Comparison of ENCODE assay signal across 8 cellular contexts in genomic region chr6:722077-722524, GRCh38. TPM values are rescaled to one million over a fixed set of nuclear protein-coding genes. Genes with fewer than 3 reads are reported as not detected.
DNase-seq lines count a peak whose midpoint lies in the region; ATAC-seq and TF ChIP-seq lines count a peak whose summit lies in the region.

No MANE protein-coding gene starts in this region.

- no peak overlapping the region for H3K27ac Mint-ChIP-seq in activated T-helper 1 cell treated with anti-CD3 and anti-CD28 coated beads, Interleukin-12 subunit alpha, Interleukin-12 subunit beta, Interleukin-2, Interleukin-4 antibody, amounts not matched to agents 30 ng/mL and 10 ng/mL and 1 ng/mL, durations not matched to agents 14 hours and 24 hours and 36 hours
- H3K27ac Mint-ChIP-seq in neural crest cell (ENCODE audit: unreplicated experiment): no peak overlapping the region
- no peak overlapping the region for H3K27ac Mint-ChIP-seq in stimulated activated naive CD8-positive, alpha-beta T cell treated with anti-CD3 and anti-CD28 coated beads, Interleukin-15, amount 100 ng/mL, for 72 hours

- peaks cover 10% of the 10 kb centered on the region; the same call in 1 of the 2 replicates for H3K27me3 ChIP-seq in DOHH2 (ENCODE audit: control insufficient read depth, low read length)

- H3K4me3 ChIP-seq in DOHH2 (ENCODE audit: low read length) (no peak overlapping the region), fibroblast of mammary gland (ENCODE audit: control insufficient read depth, low read depth, low read length) (no peak overlapping the region)

- H3K27ac ChIP-seq in DOHH2 (ENCODE audit: low read depth, low read length) (no peak overlapping the region), RWPE1 (no peak overlapping the region)

- TF ChIP-seq CTCF in DOHH2 (IDR thresholded peaks at IDR 0.05; ENCODE audit: low read depth, low read length, poor library complexity, severe bottlenecking) (peak; percentile 89), RWPE1 (conservative IDR thresholded peaks at IDR 0.05; ENCODE audit: low read depth) (peak; percentile 93), fibroblast of mammary gland (conservative IDR thresholded peaks at IDR 0.05; ENCODE audit: control insufficient read depth, insufficient read depth, low read depth, low read length) (peak; percentile 93), neural crest cell (conservative IDR thresholded peaks at IDR 0.05) (peak; percentile 96)

- H3K9me3 ChIP-seq in DOHH2 (ENCODE audit: control insufficient read depth, insufficient read depth, low read length): no peaks in the 10 kb centered on the region

- CTCF ChIA-PET in RWPE1 (lab: Yijun Ruan, JAX): interaction anchor here (0.6 to 1.9 kb wide), 19 partner anchors 9 to 716 kb away, joined by 3 to 9 read pairs (median 3); no protein-coding TSS in a partner anchor

- H3K36me3 Mint-ChIP-seq in activated T-helper 1 cell treated with anti-CD3 and anti-CD28 coated beads, Interleukin-12 subunit alpha, Interleukin-12 subunit beta, Interleukin-2, Interleukin-4 antibody, amounts not matched to agents 30 ng/mL and 10 ng/mL and 1 ng/mL, durations not matched to agents 14 hours and 24 hours and 36 hours (ENCODE audit: low read depth): no peaks in the 10 kb centered on the region
- no peaks in the 10 kb centered on the region for H3K36me3 Mint-ChIP-seq in neural crest cell (ENCODE audit: low read depth)

- DNase-seq in HUDEP-2 (lab: John Stamatoyannopoulos, UW; ENCODE audit: unreplicated experiment in 76 of 76) (peak in 62 of 76 experiments; percentile 6 to 78 (median 53)), RWPE1 (ENCODE audit: low spot score) (peak; percentile 82), fibroblast of mammary gland (ENCODE audit: low read depth) (peak; percentile 86), neural crest cell (ENCODE audit: low read depth, low spot score) (peak; percentile 78)
- DNase-seq in activated T-helper 1 cell treated with anti-CD3 and anti-CD28 coated beads, Interleukin-12 subunit alpha, Interleukin-12 subunit beta, Interleukin-2, Interleukin-4 antibody, amounts not matched to agents 30 ng/mL and 10 ng/mL and 1 ng/mL, durations not matched to agents 14 hours and 24 hours and 36 hours (ENCODE audit: low spot score): peak; percentile 52
- DNase-seq in stimulated activated naive CD8-positive, alpha-beta T cell treated with anti-CD3 and anti-CD28 coated beads, Interleukin-15, amount 100 ng/mL, for 72 hours: peak; percentile 58 to 70

- no peak overlapping the region for H3K4me2 ChIP-seq in DOHH2 (ENCODE audit: low read length)

- peak; percentile 81 for ATAC-seq in stimulated activated naive CD8-positive, alpha-beta T cell treated with anti-CD3 and anti-CD28 coated beads, Interleukin-15, amount 100 ng/mL, for 72 hours
- no peak for ATAC-seq in GM21737 (IDR thresholded peaks at IDR 0.05; ENCODE audit: unreplicated experiment)

- POLR2A ChIA-PET in RWPE1 (lab: Yijun Ruan, JAX; ENCODE audit: low non-redundant PET): no interaction called here

- no peak overlapping the region for H3K4me3 Mint-ChIP-seq in activated T-helper 1 cell treated with anti-CD3 and anti-CD28 coated beads, Interleukin-12 subunit alpha, Interleukin-12 subunit beta, Interleukin-2, Interleukin-4 antibody, amounts not matched to agents 30 ng/mL and 10 ng/mL and 1 ng/mL, durations not matched to agents 14 hours and 24 hours and 36 hours
- H3K4me3 Mint-ChIP-seq in neural crest cell: no peak overlapping the region
- no peak overlapping the region for H3K4me3 Mint-ChIP-seq in stimulated activated naive CD8-positive, alpha-beta T cell treated with anti-CD3 and anti-CD28 coated beads, Interleukin-15, amount 100 ng/mL, for 72 hours

- peaks cover 8% of the 10 kb centered on the region for H3K27me3 Mint-ChIP-seq in activated T-helper 1 cell treated with anti-CD3 and anti-CD28 coated beads, Interleukin-12 subunit alpha, Interleukin-12 subunit beta, Interleukin-2, Interleukin-4 antibody, amounts not matched to agents 30 ng/mL and 10 ng/mL and 1 ng/mL, durations not matched to agents 14 hours and 24 hours and 36 hours (ENCODE audit: insufficient read depth)
- peaks cover 33% of the 10 kb centered on the region for H3K27me3 Mint-ChIP-seq in neural crest cell (ENCODE audit: low read depth)
- peaks cover 16% of the 10 kb centered on the region for H3K27me3 Mint-ChIP-seq in stimulated activated naive CD8-positive, alpha-beta T cell treated with anti-CD3 and anti-CD28 coated beads, Interleukin-15, amount 100 ng/mL, for 72 hours

- no peaks in the 10 kb centered on the region for H3K79me2 ChIP-seq in DOHH2 (ENCODE audit: control insufficient read depth, low read length)

- H3K9me3 Mint-ChIP-seq in activated T-helper 1 cell treated with anti-CD3 and anti-CD28 coated beads, Interleukin-12 subunit alpha, Interleukin-12 subunit beta, Interleukin-2, Interleukin-4 antibody, amounts not matched to agents 30 ng/mL and 10 ng/mL and 1 ng/mL, durations not matched to agents 14 hours and 24 hours and 36 hours: no peaks in the 10 kb centered on the region
- H3K9me3 Mint-ChIP-seq in neural crest cell: no peaks in the 10 kb centered on the region
- no peaks in the 10 kb centered on the region for H3K9me3 Mint-ChIP-seq in stimulated activated naive CD8-positive, alpha-beta T cell treated with anti-CD3 and anti-CD28 coated beads, Interleukin-15, amount 100 ng/mL, for 72 hours

- no peaks in the 10 kb centered on the region for H4K20me1 ChIP-seq in DOHH2 (ENCODE audit: control insufficient read depth, insufficient read depth, low read depth, low read length)

- no peaks in the 10 kb centered on the region for H3K9me2 ChIP-seq in DOHH2 (replicated peaks; ENCODE audit: control insufficient read depth, low read length)

- no peaks in the 10 kb centered on the region for H3K4me1 Mint-ChIP-seq in activated T-helper 1 cell treated with anti-CD3 and anti-CD28 coated beads, Interleukin-12 subunit alpha, Interleukin-12 subunit beta, Interleukin-2, Interleukin-4 antibody, amounts not matched to agents 30 ng/mL and 10 ng/mL and 1 ng/mL, durations not matched to agents 14 hours and 24 hours and 36 hours (ENCODE audit: low read depth)
- no peaks in the 10 kb centered on the region for H3K4me1 Mint-ChIP-seq in neural crest cell
- H3K4me1 Mint-ChIP-seq in stimulated activated naive CD8-positive, alpha-beta T cell treated with anti-CD3 and anti-CD28 coated beads, Interleukin-15, amount 100 ng/mL, for 72 hours: peaks cover 4% of the 10 kb centered on the region

- intact Hi-C loops in activated T-helper 1 cell treated with anti-CD3 and anti-CD28 coated beads, Interleukin-12 subunit alpha, Interleukin-12 subunit beta, Interleukin-2, Interleukin-4 antibody, amounts not matched to agents 30 ng/mL and 10 ng/mL and 1 ng/mL, durations not matched to agents 14 hours and 24 hours and 36 hours (cut with micrococcal nuclease): loop anchor here (1.0 to 2.0 kb wide), 5 partner anchors 11 to 715 kb away; partner anchors contain the start of gene EXOC2

- no peaks in the 10 kb centered on the region for H3K36me3 ChIP-seq in DOHH2 (ENCODE audit: control insufficient read depth, low read length)

- no peaks in the 10 kb centered on the region for H3F3A ChIP-seq in DOHH2 (ENCODE audit: control insufficient read depth, insufficient read depth)

- H3K4me1 ChIP-seq in DOHH2 (ENCODE audit: control insufficient read depth, low read length): no peaks in the 10 kb centered on the region

RNA-seq across cellular contexts. Expression of gene EXOC2, which starts 29.2 kb away (rescaled TPM):
- 44.5 and 47.1 TPM in 2 replicates for total RNA-seq in activated T-helper 1 cell treated with anti-CD3 and anti-CD28 coated beads, Interleukin-12 subunit alpha, Interleukin-12 subunit beta, Interleukin-2, Interleukin-4 antibody, amounts not matched to agents 30 ng/mL and 10 ng/mL and 1 ng/mL, durations not matched to agents 14 hours and 24 hours and 36 hours
- 22.6 and 24.9 TPM in 2 replicates for total RNA-seq in neural crest cell
